Comparison of ENCODE assay signal across 8 cellular contexts in the genomic region with DNA sequence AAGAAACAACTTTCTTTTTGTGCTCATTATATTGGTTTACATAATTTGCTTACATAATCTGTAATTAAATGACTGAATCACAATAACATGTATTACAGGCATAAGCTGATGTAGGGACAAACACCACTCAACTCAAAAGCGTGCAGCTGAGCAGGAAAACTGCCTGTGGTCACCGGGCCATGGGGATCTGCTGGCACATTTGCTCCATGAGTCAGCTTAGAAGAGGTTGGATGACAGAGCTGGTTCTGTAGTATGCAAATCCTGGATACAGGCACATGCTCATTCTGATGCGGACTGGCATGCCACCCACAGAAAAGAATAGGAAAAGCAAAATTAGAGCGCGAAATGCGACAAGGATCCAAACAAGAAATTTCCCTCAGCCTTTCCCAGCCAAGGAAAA.
DNase-seq lines count a peak whose midpoint lies in the region; ATAC-seq and TF ChIP-seq lines count a peak whose summit lies in the region.

No MANE protein-coding gene starts in this region.

- no peak for TF ChIP-seq CTCF in AG09319 (IDR thresholded peaks at IDR 0.05; ENCODE audit: low read depth, low read length)

- H3K4me3 Mint-ChIP-seq in activated naive CD8-positive, alpha-beta T cell treated with anti-CD3 and anti-CD28 coated beads for 36 hours, result no peak overlapping the region

- DNase-seq in AG09319 (ENCODE audit: extremely low read depth, low read depth) (peak; percentile 94), HPDE6-E6E7 (ENCODE audit: extremely low spot score) (peak; percentile 44), iPS-NIHi11 (ENCODE audit: low spot score) (peak; percentile 67), NCI-H1417 treated with DMSO at 0.1 percent for 48 hours (lab: John Stamatoyannopoulos, UW) (no peak)
- DNase-seq in activated naive CD8-positive, alpha-beta T cell treated with anti-CD3 and anti-CD28 coated beads for 36 hours, result peak; percentile 11
- no peak for DNase-seq in stimulated activated CD4-positive, alpha-beta T cell treated with anti-CD3 and anti-CD28 coated beads, Interleukin-2, amount 100 ng/mL, for 24 hours

- H3K27ac Mint-ChIP-seq in activated naive CD8-positive, alpha-beta T cell treated with anti-CD3 and anti-CD28 coated beads for 36 hours, result no peak overlapping the region

- H3K4me1 Mint-ChIP-seq in activated naive CD8-positive, alpha-beta T cell treated with anti-CD3 and anti-CD28 coated beads for 36 hours, result peaks cover 23% of the 10 kb centered on the region

- no peaks in the 10 kb centered on the region for H3K36me3 Mint-ChIP-seq in activated naive CD8-positive, alpha-beta T cell treated with anti-CD3 and anti-CD28 coated beads for 36 hours

- ATAC-seq in GM18511 (IDR thresholded peaks at IDR 0.05; ENCODE audit: unreplicated experiment) (no peak), HG03045 (IDR thresholded peaks at IDR 0.05; ENCODE audit: unreplicated experiment) (no peak)

- H3K27me3 Mint-ChIP-seq in activated naive CD8-positive, alpha-beta T cell treated with anti-CD3 and anti-CD28 coated beads for 36 hours, result no peaks in the 10 kb centered on the region

- H3K9me3 Mint-ChIP-seq in activated naive CD8-positive, alpha-beta T cell treated with anti-CD3 and anti-CD28 coated beads for 36 hours, result no peaks in the 10 kb centered on the region

Comparison
In these comparisons a context has a peak if more than half of its experiments do, and no peak if none do; other contexts are left out.
1. DNase-seq: peak in AG09319 (single experiment), HPDE6-E6E7 (single experiment), activated naive CD8-positive, alpha-beta T cell treated with anti-CD3 and anti-CD28 coated beads for 36 hours (single experiment) and iPS-NIHi11 (single experiment); none in NCI-H1417 treated with DMSO at 0.1 percent for 48 hours (single experiment) and stimulated activated CD4-positive, alpha-beta T cell treated with anti-CD3 and anti-CD28 coated beads, Interleukin-2, amount 100 ng/mL, for 24 hours (0 of 2).